ENCODE assay signal across 8 cellular contexts in genomic region chr4:70651864-70652506, GRCh38.
DNase-seq lines count a peak whose midpoint lies in the region; ATAC-seq and TF ChIP-seq lines count a peak whose summit lies in the region.

No MANE protein-coding gene starts in this region.

- peaks cover 5% of the 10 kb centered on the region for H3K36me3 Mint-ChIP-seq in memory B cell

- H3K27me3 Mint-ChIP-seq in memory B cell, result no peaks in the 10 kb centered on the region

- peak overlapping the region; percentile 1 for H3K4me3 ChIP-seq in choroid plexus epithelial cell (ENCODE audit: low read depth, low read length)

- ATAC-seq in HG02610 (IDR thresholded peaks at IDR 0.05; ENCODE audit: unreplicated experiment), result peak; percentile 47
- ATAC-seq in memory B cell (ENCODE audit: low read depth), result peak; percentile 37

- H3K4me1 Mint-ChIP-seq in memory B cell, result peaks cover 12% of the 10 kb centered on the region

- no peak overlapping the region for H3K27ac Mint-ChIP-seq in memory B cell

- no peaks in the 10 kb centered on the region for H3K9me3 Mint-ChIP-seq in memory B cell

- peak; percentile 55 for TF ChIP-seq CTCF in choroid plexus epithelial cell (conservative IDR thresholded peaks at IDR 0.05; ENCODE audit: low read depth, low read length)

- H3K27ac ChIP-seq in caudate nucleus (ENCODE audit: low read depth, low read length), result no peak overlapping the region

- no peak overlapping the region for H3K4me3 Mint-ChIP-seq in memory B cell

- DNase-seq in NOMO-1 treated with DMSO at 0.1 percent for 48 hours (lab: John Stamatoyannopoulos, UW; ENCODE audit: unreplicated experiment) (peak; percentile 57), NOMO-1 treated with dmso at 0.1 percent for 144 hours (lab: John Stamatoyannopoulos, UW; ENCODE audit: unreplicated experiment) (no peak), NCI-H82 treated with DMSO at 0.1 percent for 48 hours (lab: John Stamatoyannopoulos, UW; ENCODE audit: unreplicated experiment) (peak; percentile 12), choroid plexus epithelial cell (ENCODE audit: low read depth) (peak; percentile 58), memory B cell (ENCODE audit: low spot score in 2 of 2) (peak in 1 of 2 donors; percentile 7), caudate nucleus (lab: John Stamatoyannopoulos, UW) (no peak), cortex of kidney (lab: John Stamatoyannopoulos, UW) (no peak)

Comparison
In these comparisons a context has a peak if more than half of its experiments do, and no peak if none do; other contexts are left out.
1. DNase-seq: peak in NOMO-1 treated with DMSO at 0.1 percent for 48 hours (single experiment), NCI-H82 treated with DMSO at 0.1 percent for 48 hours (single experiment) and choroid plexus epithelial cell (single experiment); none in NOMO-1 treated with dmso at 0.1 percent for 144 hours (single experiment), caudate nucleus (0 of 61) and cortex of kidney (single experiment).